1 cellular context compared by ENCODE assay signal in the genomic region with DNA sequence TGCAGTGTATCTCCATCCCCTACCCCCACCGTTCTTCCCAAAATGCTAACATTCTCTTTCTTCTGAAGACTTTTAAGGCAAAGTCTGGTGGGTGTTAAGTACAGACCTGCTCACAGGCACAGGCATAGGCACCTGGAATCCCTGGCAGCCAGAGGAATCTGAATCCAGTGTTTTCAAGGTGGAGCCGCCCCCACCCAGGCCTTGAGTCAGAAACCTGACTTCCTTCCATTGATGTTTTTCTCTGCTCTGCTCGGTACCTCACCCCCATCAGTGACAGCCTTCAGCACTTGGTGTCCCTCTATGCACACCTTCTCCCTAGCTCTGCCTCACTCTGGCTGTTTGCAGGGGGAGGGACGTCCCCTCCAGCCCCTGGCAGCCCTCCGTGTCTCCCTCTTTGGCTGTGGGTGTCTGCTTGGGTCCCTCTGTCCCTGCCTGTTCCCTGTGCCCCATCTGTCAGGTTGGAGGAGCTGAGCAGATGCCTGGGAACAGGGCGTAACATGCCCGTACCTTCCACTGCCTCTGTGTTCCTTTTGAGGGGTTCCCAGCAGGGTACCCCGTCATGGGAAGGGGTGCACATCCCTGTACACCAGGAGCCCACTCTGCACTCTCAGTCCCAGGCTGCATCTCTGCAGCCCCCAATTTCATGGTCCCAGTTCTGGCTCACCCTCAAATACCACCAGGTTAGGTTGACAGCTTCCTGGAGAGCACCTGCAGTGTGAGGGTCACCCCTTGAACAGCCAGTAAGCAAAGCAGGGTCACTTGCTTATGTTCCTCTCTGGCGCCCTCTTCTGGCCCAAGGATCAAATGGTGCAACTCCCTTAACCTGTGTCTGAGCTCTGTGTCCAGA.
TF ChIP-seq lines count a peak whose summit lies in the region.

No MANE protein-coding gene starts in this region.

TF ChIP-seq in H1, 55 proteins besides CTCF, POLR2A, EP300 and RAD21 (continued from another document):
- TF ChIP-seq, protein P1, sequence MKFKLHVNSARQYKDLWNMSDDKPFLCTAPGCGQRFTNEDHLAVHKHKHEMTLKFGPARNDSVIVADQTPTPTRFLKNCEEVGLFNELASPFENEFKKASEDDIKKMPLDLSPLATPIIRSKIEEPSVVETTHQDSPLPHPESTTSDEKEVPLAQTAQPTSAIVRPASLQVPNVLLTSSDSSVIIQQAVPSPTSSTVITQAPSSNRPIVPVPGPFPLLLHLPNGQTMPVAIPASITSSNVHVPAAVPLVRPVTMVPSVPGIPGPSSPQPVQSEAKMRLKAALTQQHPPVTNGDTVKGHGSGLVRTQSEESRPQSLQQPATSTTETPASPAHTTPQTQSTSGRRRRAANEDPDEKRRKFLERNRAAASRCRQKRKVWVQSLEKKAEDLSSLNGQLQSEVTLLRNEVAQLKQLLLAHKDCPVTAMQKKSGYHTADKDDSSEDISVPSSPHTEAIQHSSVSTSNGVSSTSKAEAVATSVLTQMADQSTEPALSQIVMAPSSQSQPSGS (IDR thresholded peaks at IDR 0.05; ENCODE audit: low read length) = no peak
- no peak for TF ChIP-seq FOSL1 (IDR thresholded peaks at IDR 0.05; ENCODE audit: insufficient read depth, low read depth, low read length)
- no peak for TF ChIP-seq RXRA (IDR thresholded peaks at IDR 0.05; ENCODE audit: insufficient read depth, low read depth, low read length)
- no peak for TF ChIP-seq SP2 (IDR thresholded peaks at IDR 0.05; ENCODE audit: low read length)
- no peak for TF ChIP-seq KDM1A (IDR thresholded peaks at IDR 0.05; ENCODE audit: borderline replicate concordance, low read length)
- no peak for TF ChIP-seq TBP (IDR thresholded peaks at IDR 0.05; ENCODE audit: low read depth, low read length)
- TF ChIP-seq CBX8 (IDR thresholded peaks at IDR 0.05; ENCODE audit: borderline replicate concordance, low read depth, low read length) = no peak
- TF ChIP-seq JUN (IDR thresholded peaks at IDR 0.05; ENCODE audit: low read depth, low read length) = no peak
- TF ChIP-seq POLR2AphosphoS5 (IDR thresholded peaks at IDR 0.05; ENCODE audit: low read depth, low read length) = no peak
- TF ChIP-seq GTF2F1 (IDR thresholded peaks at IDR 0.05; ENCODE audit: borderline replicate concordance, low read depth, low read length) = no peak
- TF ChIP-seq MAFK (IDR thresholded peaks at IDR 0.05; ENCODE audit: low read depth, low read length) = no peak
- no peak for TF ChIP-seq POU5F1 (IDR thresholded peaks at IDR 0.05; ENCODE audit: low read depth, low read length)
- TF ChIP-seq TEAD4 (IDR thresholded peaks at IDR 0.05; ENCODE audit: low read depth, low read length) = no peak
